In genomic region chr2:43905388-43905803, GRCh38 we compare ENCODE assay signal across 19 cellular contexts.
DNase-seq lines count a peak whose midpoint lies in the region; ATAC-seq and TF ChIP-seq lines count a peak whose summit lies in the region.
"Had no signal": no experiment of that assay in that cellular context is flagged by ENCODE, and none has a peak within 500 bp of the region (broad histone marks: within the 10 kb centered on the region; RNA-seq: fewer than 3 reads in every experiment).

No MANE protein-coding gene starts in this region.

- peak; percentile 63 for ATAC-seq in activated CD4-positive, alpha-beta T cell treated with anti-CD3 and anti-CD28 coated beads for 36 hours
- ATAC-seq in HG02610 (IDR thresholded peaks at IDR 0.05; ENCODE audit: unreplicated experiment), result peak; percentile 76
- ATAC-seq in effector memory CD8-positive, alpha-beta T cell (replicated peaks), result no peak
- ATAC-seq: A549, HCT116, PC-3 had no signal

- peaks cover 9% of the 10 kb centered on the region for H3K36me3 ChIP-seq in MM.1S (replicated peaks; ENCODE audit: insufficient read depth, low read length)
- H3K36me3 ChIP-seq in SJCRH30, result peaks cover 91% of the 10 kb centered on the region

- peaks cover 15% of the 10 kb centered on the region for H3K4me1 Mint-ChIP-seq in activated CD4-positive, alpha-beta T cell treated with anti-CD3 and anti-CD28 coated beads for 36 hours
- peaks cover 0 to 4% of the 10 kb centered on the region in 2 donors for H3K4me1 Mint-ChIP-seq in effector memory CD8-positive, alpha-beta T cell (ENCODE audit: low read depth in 2 of 2)
- H3K4me1 Mint-ChIP-seq: activated B cell treated with CpG ODN at 0.5 μM for 24 hours had no signal

- H3K27me3 ChIP-seq in MM.1S (replicated peaks; ENCODE audit: insufficient read depth, low read length), result no peaks in the 10 kb centered on the region
- H3K27me3 ChIP-seq in SJCRH30, result no peaks in the 10 kb centered on the region

- no peak overlapping the region for H3K27ac ChIP-seq in MM.1S (ENCODE audit: low read length)
- H3K27ac ChIP-seq in SJCRH30, result no peak overlapping the region
- H3K27ac ChIP-seq: A549 had no signal

- H3K9me2 ChIP-seq in MM.1S (replicated peaks; ENCODE audit: insufficient read depth, low read length), result no peaks in the 10 kb centered on the region

- no peak for DNase-seq in activated CD4-positive, alpha-beta T cell treated with anti-CD3 and anti-CD28 coated beads for 36 hours
- no peak for DNase-seq in activated CD4-positive, alpha-beta T cell treated with anti-CD3 and anti-CD28 coated beads, Interleukin-2, amount 50 U/mL, for 1 hour
- DNase-seq in astrocyte of the cerebellum (ENCODE audit: low read depth) (peak; percentile 66), renal cortical epithelial cell (ENCODE audit: low read depth) (peak; percentile 71), MM.1S (no peak), SJCRH30 (no peak)
- DNase-seq in effector memory CD8-positive, alpha-beta T cell, result no peak
- DNase-seq: activated B cell treated with CpG ODN at 0.5 μM for 24 hours; Caco-2; effector CD8-positive, alpha-beta T cell; foreskin fibroblast; mesendoderm; NCI-H345; occipital lobe; PC-3; substantia nigra had no signal

- POLR2A ChIA-PET in activated CD4-positive, alpha-beta T cell treated with anti-CD3 and anti-CD28 coated beads for 36 hours (lab: Charles Lee), result no interaction called here

- in situ Hi-C loops in astrocyte of the cerebellum (cut with HindIII; ENCODE audit: low sequenced_read_pairs), result no loop called here

- CTCF ChIA-PET in activated CD4-positive, alpha-beta T cell treated with anti-CD3 and anti-CD28 coated beads for 36 hours (lab: Charles Lee), result interaction anchor here (0.6 to 1.6 kb wide), 5 partner anchors 11 to 67 kb away, joined by 3 read pairs; no protein-coding TSS in a partner anchor

- H3K27ac Mint-ChIP-seq in activated CD4-positive, alpha-beta T cell treated with anti-CD3 and anti-CD28 coated beads for 36 hours, result no peak overlapping the region
- no peak overlapping the region for H3K27ac Mint-ChIP-seq in effector memory CD8-positive, alpha-beta T cell
- H3K27ac Mint-ChIP-seq: activated B cell treated with CpG ODN at 0.5 μM for 24 hours had no signal

- no peaks in the 10 kb centered on the region for H3K79me2 ChIP-seq in MM.1S (ENCODE audit: low read length)

- H3F3A ChIP-seq in MM.1S (ENCODE audit: insufficient read depth, low read length), result no peaks in the 10 kb centered on the region

- H3K4me3 Mint-ChIP-seq in activated CD4-positive, alpha-beta T cell treated with anti-CD3 and anti-CD28 coated beads for 36 hours, result no peak overlapping the region
- H3K4me3 Mint-ChIP-seq in effector memory CD8-positive, alpha-beta T cell, result no peak overlapping the region
- H3K4me3 Mint-ChIP-seq: activated B cell treated with CpG ODN at 0.5 μM for 24 hours had no signal

- H3K36me3 Mint-ChIP-seq in activated CD4-positive, alpha-beta T cell treated with anti-CD3 and anti-CD28 coated beads for 36 hours (ENCODE audit: low read depth), result peaks cover 55% of the 10 kb centered on the region
- peaks cover 50% of the 10 kb centered on the region for H3K36me3 Mint-ChIP-seq in effector memory CD8-positive, alpha-beta T cell (ENCODE audit: insufficient read depth)

- H3K4me1 ChIP-seq in MM.1S (ENCODE audit: low read length) (no peaks in the 10 kb centered on the region), SJCRH30 (no peaks in the 10 kb centered on the region)
- H3K4me1 ChIP-seq: Caco-2 had no signal

- TF ChIP-seq CTCF in astrocyte of the cerebellum (IDR thresholded peaks at IDR 0.05; ENCODE audit: low read depth, low read length, missing control alignments) (no peak), MM.1S (IDR thresholded peaks at IDR 0.05; ENCODE audit: low read length) (no peak)

- no peaks in the 10 kb centered on the region for H3K9me3 Mint-ChIP-seq in activated CD4-positive, alpha-beta T cell treated with anti-CD3 and anti-CD28 coated beads for 36 hours (ENCODE audit: low read depth)
- H3K9me3 Mint-ChIP-seq in effector memory CD8-positive, alpha-beta T cell, result no peaks in the 10 kb centered on the region
- H3K9me3 Mint-ChIP-seq: activated B cell treated with CpG ODN at 0.5 μM for 24 hours had no signal

- no peaks in the 10 kb centered on the region for H3K27me3 Mint-ChIP-seq in activated CD4-positive, alpha-beta T cell treated with anti-CD3 and anti-CD28 coated beads for 36 hours
- H3K27me3 Mint-ChIP-seq in effector memory CD8-positive, alpha-beta T cell, result no peaks in the 10 kb centered on the region
- H3K27me3 Mint-ChIP-seq: activated B cell treated with CpG ODN at 0.5 μM for 24 hours had no signal

- H3K4me2 ChIP-seq in MM.1S (ENCODE audit: low read depth, low read length), result no peak overlapping the region
- H3K4me2 ChIP-seq: A549 had no signal

- no peak overlapping the region for H2AFZ ChIP-seq in MM.1S (ENCODE audit: low read length)

- no peaks in the 10 kb centered on the region for H3K9me3 ChIP-seq in MM.1S (replicated peaks; ENCODE audit: insufficient read depth, low read length)
- H3K9me3 ChIP-seq in SJCRH30 (replicated peaks), result no peaks in the 10 kb centered on the region
- H3K9me3 ChIP-seq: A549, Caco-2 had no signal

- H3K4me3 ChIP-seq in astrocyte of the cerebellum (ENCODE audit: low read depth, low read length) (peak overlapping the region; percentile 10), MM.1S (ENCODE audit: low read length) (no peak overlapping the region), SJCRH30 (no peak overlapping the region)
- H3K4me3 ChIP-seq: A549 had no signal

- intact Hi-C loops in activated CD4-positive, alpha-beta T cell treated with anti-CD3 and anti-CD28 coated beads for 36 hours (cut with DNase I, micrococcal nuclease), result loop anchor here in 1 of 2 experiments (5.0 kb wide), 1 partner anchor 67 kb away; no protein-coding TSS in a partner anchor

- H4K20me1 ChIP-seq in MM.1S (ENCODE audit: insufficient read depth, low read length), result no peaks in the 10 kb centered on the region

- no peak overlapping the region for H3K9ac ChIP-seq in MM.1S (ENCODE audit: low read length)

Comparison
In these comparisons a context has a peak if more than half of its experiments do, and no peak if none do; other contexts are left out.
1. DNase-seq: peak in astrocyte of the cerebellum (single experiment) and renal cortical epithelial cell (single experiment); none in activated CD4-positive, alpha-beta T cell treated with anti-CD3 and anti-CD28 coated beads for 36 hours (single experiment), activated CD4-positive, alpha-beta T cell treated with anti-CD3 and anti-CD28 coated beads, Interleukin-2, amount 50 U/mL, for 1 hour (single experiment), effector memory CD8-positive, alpha-beta T cell (0 of 3), MM.1S (single experiment) and SJCRH30 (0 of 2).